ENCODE assay signal across 1 cellular context in the genomic region with DNA sequence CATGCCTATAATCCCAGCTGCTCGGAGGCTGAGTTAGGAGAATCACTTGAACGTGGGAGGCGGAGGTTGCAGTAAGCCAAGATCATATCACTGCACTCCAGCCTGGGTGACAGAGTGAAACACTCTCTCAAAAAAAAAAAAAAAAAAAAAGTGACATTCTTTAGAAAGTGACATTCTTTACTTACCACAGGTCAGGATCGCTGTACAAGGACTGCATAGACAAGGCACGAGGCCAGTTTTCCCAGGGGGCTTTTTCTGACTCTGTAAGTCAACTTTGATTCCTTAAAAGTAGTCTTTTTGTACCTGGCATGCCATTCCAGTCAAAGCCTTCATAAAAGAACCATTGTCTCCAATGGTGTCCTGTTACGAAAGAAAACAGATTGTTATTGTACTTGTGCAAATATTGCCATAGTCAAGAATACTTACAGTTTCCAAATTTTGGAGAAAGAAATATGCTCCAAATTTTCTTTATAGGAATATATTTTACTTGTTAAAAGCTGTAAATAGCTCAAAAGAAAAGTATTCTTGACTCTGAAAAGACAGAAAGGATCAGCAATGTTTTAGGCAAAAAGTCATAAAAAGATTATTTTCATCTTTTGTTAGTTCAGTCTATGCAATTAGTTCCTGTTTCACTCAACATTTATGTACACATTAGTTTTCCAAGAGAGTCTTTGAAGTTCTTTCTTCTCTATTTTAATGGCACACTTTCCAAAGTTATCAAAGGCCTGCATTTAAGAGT.
TF ChIP-seq lines count a peak whose summit lies in the region.

No MANE protein-coding gene starts in this region.

TF ChIP-seq in HEK293, 187 proteins besides CTCF, POLR2A, EP300 and RAD21 (continued from another document):
- TF ChIP-seq, protein P1, sequence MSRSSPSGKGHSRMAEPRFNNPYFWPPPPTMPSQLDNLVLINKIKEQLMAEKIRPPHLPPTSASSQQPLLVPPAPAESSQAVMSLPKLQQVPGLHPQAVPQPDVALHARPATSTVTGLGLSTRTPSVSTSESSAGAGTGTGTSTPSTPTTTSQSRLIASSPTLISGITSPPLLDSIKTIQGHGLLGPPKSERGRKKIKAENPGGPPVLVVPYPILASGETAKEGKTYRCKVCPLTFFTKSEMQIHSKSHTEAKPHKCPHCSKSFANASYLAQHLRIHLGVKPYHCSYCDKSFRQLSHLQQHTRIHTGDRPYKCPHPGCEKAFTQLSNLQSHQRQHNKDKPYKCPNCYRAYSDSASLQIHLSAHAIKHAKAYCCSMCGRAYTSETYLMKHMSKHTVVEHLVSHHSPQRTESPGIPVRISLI (tag by site-specific recombination; IDR thresholded peaks at IDR 0.05), result peak; percentile 72; the same call in 1 of the 2 replicates
- TF ChIP-seq ZNF529 (tag by site-specific recombination; IDR thresholded peaks at IDR 0.05; ENCODE audit: insufficient replicate concordance), result no peak
- no peak for TF ChIP-seq ZNF777 (tag by site-specific recombination; IDR thresholded peaks at IDR 0.05; ENCODE audit: borderline replicate concordance)
- no peak for TF ChIP-seq ZNF404 (tag by site-specific recombination; IDR thresholded peaks at IDR 0.05)
- TF ChIP-seq PRDM6 (tag by site-specific recombination; IDR thresholded peaks at IDR 0.05), result peak; percentile 55
TF ChIP-seq in HEK293: peak in this region for 4.
